In genomic region chr1:206012086-206012859, GRCh38 we compare ENCODE assay signal across 8 cellular contexts. TPM values are rescaled to one million over a fixed set of nuclear protein-coding genes. Genes with fewer than 3 reads are reported as not detected.
DNase-seq lines count a peak whose midpoint lies in the region; ATAC-seq lines count a peak whose summit lies in the region.

No MANE protein-coding gene starts in this region.

- H3K27ac Mint-ChIP-seq in T-helper 17 cell, result peak overlapping the region; percentile 66
- peak overlapping the region; percentile 91 for H3K27ac Mint-ChIP-seq in stimulated activated naive B cell treated with anti-CD40 and anti-IgM and Interleukin-4, amounts not matched to agents 10 μg/mL and 1 μg/mL and 100 μg/mL, for 72 hours

- no peaks in the 10 kb centered on the region for H3K9me3 ChIP-seq in T-helper 17 cell (ENCODE audit: control insufficient read depth, low read length, poor library complexity, severe bottlenecking)

- H3K4me1 Mint-ChIP-seq in T-helper 17 cell, result peaks cover 16% of the 10 kb centered on the region
- peaks cover 38 to 52% of the 10 kb centered on the region in 2 donors for H3K4me1 Mint-ChIP-seq in stimulated activated naive B cell treated with anti-CD40 and anti-IgM and Interleukin-4, amounts not matched to agents 10 μg/mL and 1 μg/mL and 100 μg/mL, for 72 hours

- H3K27me3 Mint-ChIP-seq in T-helper 17 cell, result peaks cover 23% of the 10 kb centered on the region
- H3K27me3 Mint-ChIP-seq in stimulated activated naive B cell treated with anti-CD40 and anti-IgM and Interleukin-4, amounts not matched to agents 10 μg/mL and 1 μg/mL and 100 μg/mL, for 72 hours, result no peaks in the 10 kb centered on the region

- H3K4me3 Mint-ChIP-seq in T-helper 17 cell, result peak overlapping the region; percentile 84
- peak overlapping the region; percentile 57 to 71 for H3K4me3 Mint-ChIP-seq in stimulated activated naive B cell treated with anti-CD40 and anti-IgM and Interleukin-4, amounts not matched to agents 10 μg/mL and 1 μg/mL and 100 μg/mL, for 72 hours

- DNase-seq in COLO668 (lab: John Stamatoyannopoulos, UW; ENCODE audit: unreplicated experiment) (peak; percentile 25), T-helper 17 cell (no peak), left ventricle myocardium superior (peak; percentile 72), kidney glomerular epithelial cell (lab: John Stamatoyannopoulos, UW) (no peak), NCI-H187 treated with DMSO at 0.1 percent for 48 hours (lab: John Stamatoyannopoulos, UW) (no peak)
- DNase-seq in stimulated activated naive B cell treated with anti-CD40 and anti-IgM and Interleukin-4, amounts not matched to agents 10 μg/mL and 1 μg/mL and 100 μg/mL, for 72 hours, result peak; percentile 87

- intact Hi-C loops in left ventricle myocardium superior (cut with micrococcal nuclease), result no loop called here

- no peaks in the 10 kb centered on the region for H3K36me3 Mint-ChIP-seq in T-helper 17 cell (ENCODE audit: low read depth)
- no peaks in the 10 kb centered on the region for H3K36me3 Mint-ChIP-seq in stimulated activated naive B cell treated with anti-CD40 and anti-IgM and Interleukin-4, amounts not matched to agents 10 μg/mL and 1 μg/mL and 100 μg/mL, for 72 hours

- H3K9me3 Mint-ChIP-seq in stimulated activated naive B cell treated with anti-CD40 and anti-IgM and Interleukin-4, amounts not matched to agents 10 μg/mL and 1 μg/mL and 100 μg/mL, for 72 hours, result peaks cover 0 to 3% of the 10 kb centered on the region in 2 donors

- ATAC-seq in GM19397 (IDR thresholded peaks at IDR 0.05; ENCODE audit: unreplicated experiment) (peak; percentile 94), HG03354 (IDR thresholded peaks at IDR 0.05; ENCODE audit: poor library complexity, severe bottlenecking, unreplicated experiment) (peak; percentile 98), T-helper 17 cell (peak; percentile 96), left ventricle myocardium superior (peak; percentile 94)
- ATAC-seq in stimulated activated naive B cell treated with anti-CD40 and anti-IgM and Interleukin-4, amounts not matched to agents 10 μg/mL and 1 μg/mL and 100 μg/mL, for 72 hours (replicated peaks), result peak; percentile 96 to 97

RNA-seq across cellular contexts. Expression of gene RAB7B, which starts 9.1 kb away (rescaled TPM):
- total RNA-seq in T-helper 17 cell (under 1 TPM in 1 of 2 donors, not detected in 1; 0.18 TPM), left ventricle myocardium superior (1.6 TPM)

RNA-seq across cellular contexts. Expression of gene CTSE, which starts 11.4 kb away (rescaled TPM):
- total RNA-seq in T-helper 17 cell, result not detected
- total RNA-seq in left ventricle myocardium superior, result 0.15 TPM

RNA-seq across cellular contexts. Expression of gene RHEX, which starts 40.7 kb away (rescaled TPM):
- total RNA-seq in T-helper 17 cell (under 1 TPM in 1 of 2 donors, not detected in 1; 0.50 TPM), left ventricle myocardium superior (1.0 TPM)

Comparison
In these comparisons a context has a peak if more than half of its experiments do, and no peak if none do; other contexts are left out.
1. DNase-seq: peak in COLO668 (single experiment), left ventricle myocardium superior (single experiment) and stimulated activated naive B cell treated with anti-CD40 and anti-IgM and Interleukin-4, amounts not matched to agents 10 μg/mL and 1 μg/mL and 100 μg/mL, for 72 hours (single experiment); none in T-helper 17 cell (0 of 3), kidney glomerular epithelial cell (single experiment) and NCI-H187 treated with DMSO at 0.1 percent for 48 hours (single experiment).
2. Peak in every context shown above with its lines, with median percentiles within 50 percentile points of each other: ATAC-seq.